Comparison of ENCODE assay signal across 8 cellular contexts in the genomic region with DNA sequence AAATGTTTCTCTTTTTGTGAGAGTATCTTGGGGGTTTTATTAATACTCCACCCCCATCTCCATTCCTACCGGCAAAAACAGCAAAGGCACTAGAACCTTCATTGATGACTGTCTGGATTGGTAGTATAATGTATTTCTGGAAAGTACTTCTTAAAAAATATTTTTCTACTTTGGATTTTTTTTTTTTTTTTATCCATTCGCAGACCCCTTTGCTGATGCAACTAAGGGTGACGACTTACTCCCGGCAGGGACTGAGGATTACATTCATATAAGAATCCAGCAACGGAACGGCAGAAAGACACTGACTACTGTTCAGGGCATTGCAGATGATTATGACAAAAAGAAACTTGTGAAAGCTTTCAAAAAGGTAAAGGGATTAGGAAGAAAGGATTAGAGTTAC. TPM values are rescaled to one million over a fixed set of nuclear protein-coding genes. Genes with fewer than 3 reads are reported as not detected.
DNase-seq lines count a peak whose midpoint lies in the region; ATAC-seq and TF ChIP-seq lines count a peak whose summit lies in the region.

No MANE protein-coding gene starts in this region.

- H3K9ac ChIP-seq in Karpas-422 (ENCODE audit: low read length) = peak overlapping the region; percentile 99

- H3K9me2 ChIP-seq in Karpas-422 (replicated peaks; ENCODE audit: insufficient read depth, low read length) = no peaks in the 10 kb centered on the region

- no peak overlapping the region for H2AFZ ChIP-seq in Karpas-422 (ENCODE audit: low read length)

- CTCF ChIA-PET in BJ (lab: Yijun Ruan, JAX) = interaction anchor here (14.1 kb wide), 1 partner anchor 119 kb away, joined by 245 read pairs; no protein-coding TSS in a partner anchor

- intact Hi-C loops in mucosa of descending colon (cut with DNase I, micrococcal nuclease) = no loop called here

- TF ChIP-seq CTCF in BJ (IDR thresholded peaks at IDR 0.05; ENCODE audit: insufficient read depth, low read depth, low read length) (no peak), mucosa of descending colon (IDR thresholded peaks at IDR 0.05) (no peak)

- no peaks in the 10 kb centered on the region for H4K20me1 ChIP-seq in Karpas-422 (ENCODE audit: insufficient read depth, low read depth, low read length)

- H3K4me3 ChIP-seq in BJ (ENCODE audit: low read depth, low read length) (peak overlapping the region; percentile 94), Karpas-422 (ENCODE audit: low read length) (peak overlapping the region; percentile 98), mucosa of descending colon (peak overlapping the region; percentile 94)

- H3K36me3 ChIP-seq in BJ (ENCODE audit: control insufficient read depth, insufficient read depth, low read length) (peaks cover 4% of the 10 kb centered on the region), Karpas-422 (ENCODE audit: insufficient read depth, low read length) (peaks cover 23% of the 10 kb centered on the region; the same call in 1 of the 2 replicates), mucosa of descending colon (ENCODE audit: low read depth) (no peaks in the 10 kb centered on the region)

- peaks cover 27% of the 10 kb centered on the region for H3K79me2 ChIP-seq in Karpas-422 (ENCODE audit: low read length)

- no peaks in the 10 kb centered on the region for H3K9me3 ChIP-seq in Karpas-422 (ENCODE audit: low read length)
- H3K9me3 ChIP-seq in mucosa of descending colon = no peaks in the 10 kb centered on the region

- ATAC-seq in mucosa of descending colon = no peak
- ATAC-seq in HG02763 (IDR thresholded peaks at IDR 0.05; ENCODE audit: unreplicated experiment) = no peak

- peak overlapping the region; percentile 78 for H3K27ac ChIP-seq in Karpas-422 (ENCODE audit: low read length)

- POLR2A ChIA-PET in BJ (lab: Charles Lee) = interaction anchor here (0.6 kb wide), 1 partner anchor 23 kb away, joined by 3 read pairs; no protein-coding TSS in a partner anchor

- peak overlapping the region; percentile 95 for H3K4me2 ChIP-seq in Karpas-422 (ENCODE audit: low read depth, low read length, poor library complexity, severe bottlenecking)

- H3K27me3 ChIP-seq in BJ (ENCODE audit: control insufficient read depth, insufficient read depth, low read length) (no peaks in the 10 kb centered on the region), Karpas-422 (ENCODE audit: low read length) (no peaks in the 10 kb centered on the region)

- peaks cover 32% of the 10 kb centered on the region for H3K4me1 ChIP-seq in Karpas-422 (ENCODE audit: low read length)
- peaks cover 13% of the 10 kb centered on the region for H3K4me1 ChIP-seq in mucosa of descending colon (ENCODE audit: low read depth)

- DNase-seq in BJ (ENCODE audit: low read depth) = no peak
- no peak for DNase-seq in Karpas-422
- DNase-seq in cerebellum (ENCODE audit: low spot score) = peak; percentile 20
- no peak for DNase-seq in mucosa of descending colon
- no peak for DNase-seq in GM19240 (ENCODE audit: insufficient read length, low spot score)
- DNase-seq in activated CD4-positive, alpha-beta T cell treated with anti-CD3 and anti-CD28 coated beads, Interleukin-2, amount 50 U/mL, for 48 hours = no peak
- no peak for DNase-seq in HK-2 (ENCODE audit: unreplicated experiment)

RNA-seq across cellular contexts. Expression of a gene that starts 1.2 kb away (rescaled TPM):
- 18.6 and 38.9 TPM in 2 replicates for polyA plus RNA-seq in BJ (2011; rRNA removed)
- 8.2 and 9.7 TPM in 2 replicates for polyA minus RNA-seq in BJ (2011; rRNA and poly(A)+ RNA removed)
- total RNA-seq in Karpas-422 (2014; rRNA removed; shearing (Covaris generic); ENCODE audit: low replicate concordance) = 26.6 and 41.9 TPM in 2 replicates
- 24.4 TPM for total RNA-seq in cerebellum
- total RNA-seq in mucosa of descending colon = 10 to 100 TPM; 37.3 to 62.7 (median 41.3) TPM
